Comparison of ENCODE assay signal across 8 cellular contexts in the genomic region with DNA sequence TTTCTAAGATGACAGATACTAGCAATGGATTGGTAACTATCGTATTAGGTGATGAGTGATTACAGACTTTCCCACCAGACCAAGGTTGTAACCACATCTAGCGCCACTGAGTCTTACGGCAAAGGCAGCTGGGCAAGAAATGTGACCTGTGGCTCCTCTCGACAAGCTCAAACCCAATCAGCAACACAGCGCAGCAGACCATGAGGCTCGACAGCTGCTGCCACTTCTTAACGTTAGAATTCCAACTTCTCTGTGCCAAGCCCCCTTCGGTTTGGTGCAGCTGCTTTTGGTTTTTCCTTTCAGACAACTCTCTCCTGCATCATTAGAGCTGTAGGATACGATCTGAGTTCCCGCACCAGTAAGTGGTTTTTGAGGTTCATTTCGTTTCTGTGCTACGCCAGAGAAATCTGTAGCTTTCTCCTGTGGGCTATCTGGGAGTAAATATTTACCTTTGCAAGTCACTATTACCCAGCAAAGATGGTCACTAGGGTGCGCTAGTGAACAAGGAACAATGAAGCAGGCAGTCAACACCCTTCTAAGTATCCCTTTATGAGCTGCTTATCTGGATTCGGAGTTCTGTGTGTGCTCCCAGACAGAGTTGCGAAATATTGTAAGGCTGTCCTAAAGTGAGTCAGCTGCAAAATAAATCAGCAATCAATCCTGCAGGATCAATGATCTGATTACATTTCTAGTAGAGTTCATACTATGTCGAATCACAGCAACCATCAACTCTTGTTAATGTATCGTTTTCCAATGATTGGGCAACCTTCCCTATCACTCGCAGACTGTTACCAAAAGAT.
DNase-seq lines count a peak whose midpoint lies in the region; ATAC-seq and TF ChIP-seq lines count a peak whose summit lies in the region.

No MANE protein-coding gene starts in this region.

- no peak overlapping the region for H3K27ac ChIP-seq in prostate gland

- ATAC-seq in GM21529 (IDR thresholded peaks at IDR 0.05; ENCODE audit: unreplicated experiment) (peak; percentile 87), left cardiac atrium (peak; percentile 95 to 98)

- DNase-seq in EL = peak; percentile 81
- peak; percentile 81 for DNase-seq in KBM-7
- peak; percentile 58 for DNase-seq in OCI-M2 (lab: John Stamatoyannopoulos, UW; ENCODE audit: unreplicated experiment)
- peak; percentile 6 for DNase-seq in activated naive CD8-positive, alpha-beta T cell treated with anti-CD3 and anti-CD28 coated beads, Interleukin-2, amount 50 U/mL, for 16 hours (ENCODE audit: low read depth, low spot score)
- DNase-seq in left cardiac atrium = peak; percentile 68
- peak; percentile 87 for DNase-seq in prostate gland (ENCODE audit: low spot score)
- no peak for DNase-seq in cortex of kidney (lab: John Stamatoyannopoulos, UW)

- H3K9me3 ChIP-seq in prostate gland = no peaks in the 10 kb centered on the region

- intact Hi-C loops in left cardiac atrium (cut with DNase I) (loop anchor here in 1 of 2 donors (5.0 kb wide), 2 partner anchors 193 to 373 kb away; partner anchors contain the start of gene ZC3H14), prostate gland (cut with DNase I) (loop anchor here (5.0 to 10.0 kb wide), 2 partner anchors 373 to 676 kb away; partner anchors contain the start of gene ZC3H14)

- H3K36me3 ChIP-seq in prostate gland = no peaks in the 10 kb centered on the region

- no peak for TF ChIP-seq POLR2A in prostate gland (IDR thresholded peaks at IDR 0.05)

- 9% methylated on average over 18 of the region's 18 CpGs for WGBS in prostate gland

- no peaks in the 10 kb centered on the region for H3K4me1 ChIP-seq in prostate gland (replicated peaks)

- peak in 3 of 4 experiments; percentile 67 to 79 (median 77) for TF ChIP-seq CTCF in prostate gland (IDR thresholded peaks at IDR 0.05)

- no peaks in the 10 kb centered on the region for H3K27me3 ChIP-seq in prostate gland (replicated peaks; ENCODE audit: insufficient read depth)

- H3K4me3 ChIP-seq in prostate gland = peak overlapping the region; percentile 9 to 20

- in situ Hi-C loops in KBM-7 (cut with MboI; ENCODE audit: low pct_unique_long_range_greater_than_20kb, low sequenced_read_pairs) = no loop called here
